In genomic region chr10:101018600-101019439, GRCh38 we compare ENCODE assay signal across 8 cellular contexts. TPM values are rescaled to one million over a fixed set of nuclear protein-coding genes. Genes with fewer than 3 reads are reported as not detected.
DNase-seq lines count a peak whose midpoint lies in the region; ATAC-seq, FAIRE-seq and TF ChIP-seq lines count a peak whose summit lies in the region.

No MANE protein-coding gene starts in this region.

- no peaks in the 10 kb centered on the region for H3K9me3 Mint-ChIP-seq in nephron progenitor cell

- H3K4me3 ChIP-seq in fibroblast of pulmonary artery (replicated peaks; ENCODE audit: low read depth, low read length) (no peak overlapping the region), suprapubic skin (no peak overlapping the region)

- H3K4me1 Mint-ChIP-seq in nephron progenitor cell: peaks cover 55% of the 10 kb centered on the region

- H3K27ac Mint-ChIP-seq in nephron progenitor cell: no peak overlapping the region

- no peak for TF ChIP-seq POLR2A in suprapubic skin (IDR thresholded peaks at IDR 0.05)

- H3K36me3 ChIP-seq in suprapubic skin: no peaks in the 10 kb centered on the region

- no peak for FAIRE-seq in RCC 7860 (lab: Jason Lieb, UNC)

- peak; percentile 71 for TF ChIP-seq CTCF in fibroblast of pulmonary artery (IDR thresholded peaks at IDR 0.05; ENCODE audit: low read length, missing control alignments)
- peak; percentile 67 for TF ChIP-seq CTCF in nephron progenitor cell (IDR thresholded peaks at IDR 0.05)
- peak; percentile 33 to 77 for TF ChIP-seq CTCF in suprapubic skin (IDR thresholded peaks at IDR 0.05)

- DNase-seq in COR-L47 (lab: John Stamatoyannopoulos, UW) (peak; percentile 37), HK-2 (ENCODE audit: unreplicated experiment) (peak; percentile 79), RCC 7860 (ENCODE audit: low spot score) (peak; percentile 54), fibroblast of pulmonary artery (ENCODE audit: low read depth) (peak; percentile 83), nephron progenitor cell (peak; percentile 92), suprapubic skin (ENCODE audit: low spot score in 2 of 2) (peak; percentile 88 to 90)
- peak; percentile 49 to 53 for DNase-seq in activated T-helper 1 cell treated with anti-CD3 and anti-CD28 coated beads, Interleukin-2, amount 50 U/mL, for 16 hours (ENCODE audit: low read depth in 1 of 2, low spot score in 1 of 2)

- peaks cover 83% of the 10 kb centered on the region for H3K27me3 Mint-ChIP-seq in nephron progenitor cell (ENCODE audit: low read depth, poor library complexity)

- 12% methylated on average over 18 of the region's 45 CpGs for WGBS in suprapubic skin

- TF ChIP-seq EP300 in suprapubic skin (IDR thresholded peaks at IDR 0.05): no peak

- peak overlapping the region; percentile 38 for H3K4me3 Mint-ChIP-seq in nephron progenitor cell

- H3K9me3 ChIP-seq in suprapubic skin: no peaks in the 10 kb centered on the region

- no peak overlapping the region for H3K27ac ChIP-seq in suprapubic skin

- no peak for ATAC-seq in HG03432 (IDR thresholded peaks at IDR 0.05; ENCODE audit: unreplicated experiment)

- peaks cover 10% of the 10 kb centered on the region for H3K27me3 ChIP-seq in suprapubic skin

- peaks cover 15% of the 10 kb centered on the region for H3K4me1 ChIP-seq in suprapubic skin

- no peaks in the 10 kb centered on the region for H3K36me3 Mint-ChIP-seq in nephron progenitor cell (ENCODE audit: low read depth)

RNA-seq across cellular contexts. Expression of gene PDZD7, which starts 12.1 kb away (rescaled TPM):
- total RNA-seq in suprapubic skin: 1 to 10 TPM; 1.2 to 6.0 (median 1.8) TPM

RNA-seq across cellular contexts. Expression of gene SFXN3, which starts 12.2 kb away (rescaled TPM):
- 100 to 1,000 TPM in 1 of 4 donors, 10 to 100 TPM in 3; 57.6 to 296 (median 74.3) TPM for total RNA-seq in suprapubic skin

RNA-seq across cellular contexts. Expression of gene LZTS2, which starts 19.2 kb away (rescaled TPM):
- total RNA-seq in suprapubic skin: 10 to 100 TPM; 51.9 to 88.8 (median 61.2) TPM

RNA-seq across cellular contexts. Expression of gene TWNK, which starts 31.5 kb away (rescaled TPM):
- total RNA-seq in suprapubic skin: 1 to 10 TPM; 7.6 to 9.0 (median 8.1) TPM

RNA-seq across cellular contexts. Expression of gene MRPL43, which starts 31.5 kb away (rescaled TPM):
- total RNA-seq in suprapubic skin: 10 to 100 TPM; 54.2 to 89.1 (median 62.7) TPM

Comparison
In these comparisons a context has a peak if more than half of its experiments do, and no peak if none do; other contexts are left out.
1. DNase-seq: peak in every context shown above with its lines; median percentile 92 in nephron progenitor cell; 89 in suprapubic skin; 83 in fibroblast of pulmonary artery; 79 in HK-2; 54 in RCC 7860; 51 in activated T-helper 1 cell treated with anti-CD3 and anti-CD28 coated beads, Interleukin-2, amount 50 U/mL, for 16 hours; 37 in COR-L47.